In the genomic region with DNA sequence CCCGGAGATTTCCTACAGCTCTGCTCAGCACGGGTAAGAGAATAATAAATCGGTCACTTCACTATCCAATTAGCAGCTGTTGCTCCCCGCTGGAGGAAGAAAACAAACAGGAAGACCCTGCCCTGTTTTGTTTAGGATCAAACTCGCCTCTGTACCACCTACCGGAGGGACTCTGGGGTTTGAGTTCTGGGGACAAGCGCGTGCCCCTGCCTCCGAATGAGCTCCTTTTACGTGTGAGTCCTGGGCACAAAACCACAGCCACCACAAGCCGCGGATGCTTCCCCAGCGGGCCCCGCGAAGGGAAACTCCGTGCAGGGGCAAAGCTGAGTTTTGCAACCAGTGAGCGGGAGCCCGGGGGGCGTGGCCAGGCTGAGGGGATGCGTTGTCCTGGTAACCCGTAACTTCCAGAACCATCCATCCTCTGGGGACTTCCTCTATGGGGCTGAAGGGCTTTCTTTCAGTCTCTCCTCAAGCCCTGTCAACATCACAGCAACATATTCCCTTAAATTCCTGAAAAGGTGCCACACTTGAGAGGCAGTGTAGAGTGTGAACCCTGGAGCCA, we compare ENCODE assay signal across 8 cellular contexts.
DNase-seq lines count a peak whose midpoint lies in the region; ATAC-seq and TF ChIP-seq lines count a peak whose summit lies in the region.

No MANE protein-coding gene starts in this region.

- ATAC-seq in GM18867 (IDR thresholded peaks at IDR 0.05; ENCODE audit: unreplicated experiment) = peak; percentile 56
- peak; percentile 61 for ATAC-seq in HG03066 (IDR thresholded peaks at IDR 0.05; ENCODE audit: low read depth, unreplicated experiment)

- peak overlapping the region in 3 of 4 donors; percentile 39 to 48 (median 45) for H3K27ac ChIP-seq in esophagus squamous epithelium

- intact Hi-C loops in esophagus squamous epithelium (cut with DNase I) = no loop called here

- no peaks in the 10 kb centered on the region for H3K36me3 ChIP-seq in esophagus squamous epithelium

- peak in 1 of 4 donors; percentile 34 for TF ChIP-seq POLR2A in esophagus squamous epithelium (IDR thresholded peaks at IDR 0.05)

- peak overlapping the region in 3 of 4 donors; percentile 27 to 61 (median 33) for H3K4me3 ChIP-seq in esophagus squamous epithelium

- DNase-seq in AG08396 (ENCODE audit: low spot score) (peak; percentile 83), NK-92 (lab: John Stamatoyannopoulos, UW; ENCODE audit: unreplicated experiment) (peak; percentile 32), activated T-cell treated with anti-CD3 and anti-CD28 coated beads for 24 hours (ENCODE audit: low read depth) (peak; percentile 82), esophagus squamous epithelium (lab: John Stamatoyannopoulos, UW) (peak; percentile 18), myocyte (ENCODE audit: low read depth) (peak; percentile 83)
- DNase-seq in stimulated activated CD8-positive, alpha-beta memory T cell treated with anti-CD3 and anti-CD28 coated beads, Interleukin-4, amount 100 ng/mL, for 48 hours = peak; percentile 94

- 2 to 15% methylated on average over 4 to 8 of the region's 21 CpGs for WGBS in esophagus squamous epithelium, 2 donors

- H3K9me3 ChIP-seq in esophagus squamous epithelium = no peaks in the 10 kb centered on the region

- peaks cover 0 to 39% (median 0%) of the 10 kb centered on the region in 4 donors for H3K27me3 ChIP-seq in esophagus squamous epithelium

- peaks cover 9 to 22% (median 11%) of the 10 kb centered on the region in 3 donors for H3K4me1 ChIP-seq in esophagus squamous epithelium

- TF ChIP-seq CTCF in esophagus squamous epithelium (IDR thresholded peaks at IDR 0.05) = no peak

Comparison
In these comparisons a context has a peak if more than half of its experiments do, and no peak if none do; other contexts are left out.
1. Peak in every context shown above with its lines: DNase-seq, ATAC-seq, H3K4me3 ChIP-seq and H3K27ac ChIP-seq.
2. DNase-seq: peak in every context shown above with its lines; median percentile 94 in stimulated activated CD8-positive, alpha-beta memory T cell treated with anti-CD3 and anti-CD28 coated beads, Interleukin-4, amount 100 ng/mL, for 48 hours; 83 in AG08396; 83 in myocyte; 82 in activated T-cell treated with anti-CD3 and anti-CD28 coated beads for 24 hours; 32 in NK-92; 18 in esophagus squamous epithelium.